ENCODE assay signal across 1 cellular context in genomic region chr22:25207553-25208157, GRCh38.
TF ChIP-seq lines count a peak whose summit lies in the region.

No MANE protein-coding gene starts in this region.

TF ChIP-seq in HEK293, 187 proteins besides CTCF, POLR2A, EP300 and RAD21 (continued from another document):
- no peak for TF ChIP-seq ZIC2 (tag by site-specific recombination; IDR thresholded peaks at IDR 0.05)
- TF ChIP-seq SP2 (tag by site-specific recombination; IDR thresholded peaks at IDR 0.05): no peak
- TF ChIP-seq ZNF155 (tag by site-specific recombination; IDR thresholded peaks at IDR 0.05): no peak
- no peak for TF ChIP-seq ZNF549 (tag by site-specific recombination; IDR thresholded peaks at IDR 0.05)
- no peak for TF ChIP-seq ZNF677 (tag by site-specific recombination; IDR thresholded peaks at IDR 0.05)
